17 cellular contexts compared by ENCODE assay signal in the genomic region with DNA sequence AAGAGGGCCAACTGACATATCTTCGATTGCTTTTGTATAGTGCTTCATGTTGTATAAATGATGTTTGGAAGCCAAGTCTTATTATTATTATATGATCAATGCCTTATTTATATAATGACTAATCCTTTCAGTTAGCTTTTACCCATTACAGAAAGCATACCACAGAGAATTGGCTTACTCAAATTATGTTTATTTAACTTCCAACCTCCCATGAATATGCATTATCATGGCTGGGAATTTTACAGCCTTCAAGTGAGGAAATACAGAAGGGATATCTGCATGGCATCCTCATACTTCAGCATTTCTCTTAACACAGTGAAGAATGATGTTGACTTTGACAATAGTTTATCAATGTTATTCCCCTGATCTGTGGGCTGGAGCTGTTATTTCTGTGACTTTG.
"Had no signal": no experiment of that assay in that cellular context is flagged by ENCODE, and none has a peak within 500 bp of the region (broad histone marks: within the 10 kb centered on the region; RNA-seq: fewer than 3 reads in every experiment).

No MANE protein-coding gene starts in this region.

- H3K9me3 ChIP-seq: body of pancreas, esophagus muscularis mucosa, left lung, right lobe of liver, stomach, testis had no signal

- H3K4me2 ChIP-seq: neural progenitor cell had no signal

- H3K27ac ChIP-seq: body of pancreas, esophagus muscularis mucosa, left lung, neural progenitor cell, right lobe of liver, stomach, testis, VCaP had no signal

- H3K4me3 ChIP-seq: body of pancreas, esophagus muscularis mucosa, left lung, neural progenitor cell, right lobe of liver, stomach, testis had no signal

- H3K9ac ChIP-seq: neural progenitor cell had no signal

- H2AFZ ChIP-seq: neural progenitor cell had no signal

- H3K36me3 ChIP-seq: esophagus muscularis mucosa, left lung, neural progenitor cell, right lobe of liver, stomach had no signal

- H3K4me1 ChIP-seq: body of pancreas, esophagus muscularis mucosa, left lung, right lobe of liver, stomach had no signal

- DNase-seq: activated CD4-positive, alpha-beta T cell treated with anti-CD3 and anti-CD28 coated beads for 1 hour; activated CD4-positive, alpha-beta T cell treated with anti-CD3 and anti-CD28 coated beads, Interleukin-2, amount 50 U/mL, for 4 hours; activated effector memory CD4-positive, alpha-beta T cell treated with anti-CD3 and anti-CD28 coated beads, Interleukin-2, amount 50 U/mL, for 16 hours; activated T-cell treated with anti-CD3 and anti-CD28 coated beads, Interleukin-2, amount 50 U/mL, for 72 hours; body of pancreas; effector CD4-positive, alpha-beta T cell; head of caudate nucleus; left lung; right lobe of liver; stimulated activated CD4-positive, alpha-beta T cell treated with anti-CD3 and anti-CD28 coated beads, Interleukin-4, amount 100 ng/mL, for 24 hours; stomach; T-helper 17 cell; testis had no signal

- ATAC-seq: activated T-cell treated with anti-CD3 and anti-CD28 coated beads, Interleukin-2, amount 50 U/mL, for 72 hours; body of pancreas; left lung; right lobe of liver; stimulated activated effector memory CD8-positive, alpha-beta T cell treated with anti-CD3 and anti-CD28 coated beads, Interleukin-12 subunit alpha, Interleukin-12 subunit beta, amount 100 ng/mL, for 72 hours; T-helper 17 cell had no signal

- H3K27me3 ChIP-seq: body of pancreas, esophagus muscularis mucosa, left lung, neural progenitor cell, right lobe of liver, stomach, testis had no signal
